Comparison of ENCODE assay signal across 1 cellular context in the genomic region with DNA sequence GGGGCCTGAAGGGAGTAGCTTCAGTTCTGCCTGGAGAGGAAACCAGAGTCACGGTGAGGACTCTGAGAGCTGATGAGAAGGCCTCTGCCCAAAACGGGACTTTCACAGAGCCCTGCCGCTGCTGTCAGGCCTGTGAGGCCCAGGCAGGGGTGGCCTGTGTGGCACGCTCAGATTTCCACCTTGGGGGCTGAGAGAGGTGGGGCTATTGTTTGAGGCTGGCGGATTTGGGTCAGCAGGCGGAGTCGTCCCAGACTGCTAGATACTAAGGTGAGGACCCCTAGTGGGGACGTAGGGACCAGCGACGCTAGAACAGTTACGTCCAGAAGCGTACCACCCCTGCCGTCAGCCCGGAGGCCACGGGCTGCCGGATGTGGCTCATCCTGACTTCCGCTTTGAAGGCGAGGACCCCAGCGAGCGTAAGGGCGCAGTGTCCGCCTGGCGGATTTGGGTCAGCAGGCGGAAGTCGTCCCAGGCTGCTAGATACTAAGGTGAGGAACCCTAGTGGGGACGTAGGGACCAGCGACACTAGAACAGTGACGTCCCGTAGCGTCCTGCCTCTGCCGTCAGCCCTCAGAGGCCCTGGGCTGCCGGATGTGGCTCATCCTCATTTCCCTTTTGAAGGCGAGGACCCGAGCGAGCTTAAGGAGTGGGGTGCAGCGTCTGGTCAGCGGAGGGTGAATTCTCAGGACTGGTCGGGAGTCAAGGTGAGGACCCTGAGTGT.
TF ChIP-seq lines count a peak whose summit lies in the region.

A gene with protein sequence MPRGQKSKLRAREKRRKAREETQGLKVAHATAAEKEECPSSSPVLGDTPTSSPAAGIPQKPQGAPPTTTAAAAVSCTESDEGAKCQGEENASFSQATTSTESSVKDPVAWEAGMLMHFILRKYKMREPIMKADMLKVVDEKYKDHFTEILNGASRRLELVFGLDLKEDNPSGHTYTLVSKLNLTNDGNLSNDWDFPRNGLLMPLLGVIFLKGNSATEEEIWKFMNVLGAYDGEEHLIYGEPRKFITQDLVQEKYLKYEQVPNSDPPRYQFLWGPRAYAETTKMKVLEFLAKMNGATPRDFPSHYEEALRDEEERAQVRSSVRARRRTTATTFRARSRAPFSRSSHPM (plus strand): TSS at position 378 of the 721 bp plus-strand sequence. CDS start 3,348 bp downstream, outside the sequence.

TF ChIP-seq in K562, 482 proteins besides CTCF, POLR2A, EP300 and RAD21 (continued from another document and continues in another):
- TF ChIP-seq FOXP4 (CRISPR knock-in tag; IDR thresholded peaks at IDR 0.05; ENCODE audit: borderline replicate concordance) (no peak), ZNF174 (CRISPR knock-in tag; IDR thresholded peaks at IDR 0.05) (no peak), ZFP91 (CRISPR knock-in tag; IDR thresholded peaks at IDR 0.05) (no peak), TFAP4 (CRISPR knock-in tag; IDR thresholded peaks at IDR 0.05; ENCODE audit: borderline replicate concordance) (peak; percentile 80), ZNF239 (CRISPR knock-in tag; IDR thresholded peaks at IDR 0.05) (no peak), CREB1 (IDR thresholded peaks at IDR 0.05) (peak; percentile 91), CREB1 (CRISPR knock-in tag; IDR thresholded peaks at IDR 0.05) (peak; percentile 91), SNRNP70 (optimal IDR thresholded peaks at IDR 0.05; ENCODE audit: low read depth, low read length) (no peak), MTA3 (IDR thresholded peaks at IDR 0.05; ENCODE audit: borderline replicate concordance) (0 out of 2 replicates have a peak, but pooled peaks have one; percentile 63), SNAPC5 (CRISPR knock-in tag; IDR thresholded peaks at IDR 0.05) (no peak), ASH1L (IDR thresholded peaks at IDR 0.05; ENCODE audit: borderline replicate concordance, low read depth, partially characterized antibody) (no peak), SMARCC2 (IDR thresholded peaks at IDR 0.05; ENCODE audit: low read depth) (no peak), EGR1 (conservative IDR thresholded peaks at IDR 0.05) (peak; percentile 58; the same call in 1 of the 2 replicates), ZBTB11 (CRISPR knock-in tag; IDR thresholded peaks at IDR 0.05) (peak in 2 of 3 experiments; percentile 73 to 87; a peak in 4 of 6 replicates), ZNF76 (CRISPR knock-in tag; IDR thresholded peaks at IDR 0.05; ENCODE audit: borderline replicate concordance) (no peak), KDM4B (IDR thresholded peaks at IDR 0.05; ENCODE audit: borderline replicate concordance in 2 of 2, low read depth in 1 of 2) (no peak), ZFX (CRISPR knock-in tag; IDR thresholded peaks at IDR 0.05) (peak; percentile 49; the same call in 1 of the 2 replicates), STAT5B (CRISPR knock-in tag; IDR thresholded peaks at IDR 0.05) (no peak), POLR2B (IDR thresholded peaks at IDR 0.05; ENCODE audit: low read depth, partially characterized antibody) (peak; percentile 48), ATF1 (CRISPR knock-in tag; IDR thresholded peaks at IDR 0.05) (peak; percentile 31; the same call in 1 of the 2 replicates), ATF1 (tag; IDR thresholded peaks at IDR 0.05) (peak; percentile 91), SUPT5H (IDR thresholded peaks at IDR 0.05) (peak; percentile 54), KAT7 (CRISPR knock-in tag; IDR thresholded peaks at IDR 0.05; ENCODE audit: borderline replicate concordance) (no peak), SPI1 (IDR thresholded peaks at IDR 0.05; ENCODE audit: borderline replicate concordance, low read depth, low read length) (peak; percentile 73; the same call in 1 of the 2 replicates), NCOA6 (IDR thresholded peaks at IDR 0.05) (peak; percentile 78; the same call in 1 of the 2 replicates), NR2C2 (CRISPR knock-in tag; IDR thresholded peaks at IDR 0.05) (no peak; the same call in 1 of the 2 replicates), NR2C2 (tag; IDR thresholded peaks at IDR 0.05) (peak; percentile 61; the same call in 1 of the 2 replicates), SP1 (CRISPR knock-in tag; IDR thresholded peaks at IDR 0.05) (0 out of 2 replicates have a peak, but pooled peaks have one; percentile 22), HCFC1 (IDR thresholded peaks at IDR 0.05; ENCODE audit: low read depth, low read length) (peak; percentile 56), HBP1 (CRISPR knock-in tag; IDR thresholded peaks at IDR 0.05) (no peak)
- TF ChIP-seq, protein P1, sequence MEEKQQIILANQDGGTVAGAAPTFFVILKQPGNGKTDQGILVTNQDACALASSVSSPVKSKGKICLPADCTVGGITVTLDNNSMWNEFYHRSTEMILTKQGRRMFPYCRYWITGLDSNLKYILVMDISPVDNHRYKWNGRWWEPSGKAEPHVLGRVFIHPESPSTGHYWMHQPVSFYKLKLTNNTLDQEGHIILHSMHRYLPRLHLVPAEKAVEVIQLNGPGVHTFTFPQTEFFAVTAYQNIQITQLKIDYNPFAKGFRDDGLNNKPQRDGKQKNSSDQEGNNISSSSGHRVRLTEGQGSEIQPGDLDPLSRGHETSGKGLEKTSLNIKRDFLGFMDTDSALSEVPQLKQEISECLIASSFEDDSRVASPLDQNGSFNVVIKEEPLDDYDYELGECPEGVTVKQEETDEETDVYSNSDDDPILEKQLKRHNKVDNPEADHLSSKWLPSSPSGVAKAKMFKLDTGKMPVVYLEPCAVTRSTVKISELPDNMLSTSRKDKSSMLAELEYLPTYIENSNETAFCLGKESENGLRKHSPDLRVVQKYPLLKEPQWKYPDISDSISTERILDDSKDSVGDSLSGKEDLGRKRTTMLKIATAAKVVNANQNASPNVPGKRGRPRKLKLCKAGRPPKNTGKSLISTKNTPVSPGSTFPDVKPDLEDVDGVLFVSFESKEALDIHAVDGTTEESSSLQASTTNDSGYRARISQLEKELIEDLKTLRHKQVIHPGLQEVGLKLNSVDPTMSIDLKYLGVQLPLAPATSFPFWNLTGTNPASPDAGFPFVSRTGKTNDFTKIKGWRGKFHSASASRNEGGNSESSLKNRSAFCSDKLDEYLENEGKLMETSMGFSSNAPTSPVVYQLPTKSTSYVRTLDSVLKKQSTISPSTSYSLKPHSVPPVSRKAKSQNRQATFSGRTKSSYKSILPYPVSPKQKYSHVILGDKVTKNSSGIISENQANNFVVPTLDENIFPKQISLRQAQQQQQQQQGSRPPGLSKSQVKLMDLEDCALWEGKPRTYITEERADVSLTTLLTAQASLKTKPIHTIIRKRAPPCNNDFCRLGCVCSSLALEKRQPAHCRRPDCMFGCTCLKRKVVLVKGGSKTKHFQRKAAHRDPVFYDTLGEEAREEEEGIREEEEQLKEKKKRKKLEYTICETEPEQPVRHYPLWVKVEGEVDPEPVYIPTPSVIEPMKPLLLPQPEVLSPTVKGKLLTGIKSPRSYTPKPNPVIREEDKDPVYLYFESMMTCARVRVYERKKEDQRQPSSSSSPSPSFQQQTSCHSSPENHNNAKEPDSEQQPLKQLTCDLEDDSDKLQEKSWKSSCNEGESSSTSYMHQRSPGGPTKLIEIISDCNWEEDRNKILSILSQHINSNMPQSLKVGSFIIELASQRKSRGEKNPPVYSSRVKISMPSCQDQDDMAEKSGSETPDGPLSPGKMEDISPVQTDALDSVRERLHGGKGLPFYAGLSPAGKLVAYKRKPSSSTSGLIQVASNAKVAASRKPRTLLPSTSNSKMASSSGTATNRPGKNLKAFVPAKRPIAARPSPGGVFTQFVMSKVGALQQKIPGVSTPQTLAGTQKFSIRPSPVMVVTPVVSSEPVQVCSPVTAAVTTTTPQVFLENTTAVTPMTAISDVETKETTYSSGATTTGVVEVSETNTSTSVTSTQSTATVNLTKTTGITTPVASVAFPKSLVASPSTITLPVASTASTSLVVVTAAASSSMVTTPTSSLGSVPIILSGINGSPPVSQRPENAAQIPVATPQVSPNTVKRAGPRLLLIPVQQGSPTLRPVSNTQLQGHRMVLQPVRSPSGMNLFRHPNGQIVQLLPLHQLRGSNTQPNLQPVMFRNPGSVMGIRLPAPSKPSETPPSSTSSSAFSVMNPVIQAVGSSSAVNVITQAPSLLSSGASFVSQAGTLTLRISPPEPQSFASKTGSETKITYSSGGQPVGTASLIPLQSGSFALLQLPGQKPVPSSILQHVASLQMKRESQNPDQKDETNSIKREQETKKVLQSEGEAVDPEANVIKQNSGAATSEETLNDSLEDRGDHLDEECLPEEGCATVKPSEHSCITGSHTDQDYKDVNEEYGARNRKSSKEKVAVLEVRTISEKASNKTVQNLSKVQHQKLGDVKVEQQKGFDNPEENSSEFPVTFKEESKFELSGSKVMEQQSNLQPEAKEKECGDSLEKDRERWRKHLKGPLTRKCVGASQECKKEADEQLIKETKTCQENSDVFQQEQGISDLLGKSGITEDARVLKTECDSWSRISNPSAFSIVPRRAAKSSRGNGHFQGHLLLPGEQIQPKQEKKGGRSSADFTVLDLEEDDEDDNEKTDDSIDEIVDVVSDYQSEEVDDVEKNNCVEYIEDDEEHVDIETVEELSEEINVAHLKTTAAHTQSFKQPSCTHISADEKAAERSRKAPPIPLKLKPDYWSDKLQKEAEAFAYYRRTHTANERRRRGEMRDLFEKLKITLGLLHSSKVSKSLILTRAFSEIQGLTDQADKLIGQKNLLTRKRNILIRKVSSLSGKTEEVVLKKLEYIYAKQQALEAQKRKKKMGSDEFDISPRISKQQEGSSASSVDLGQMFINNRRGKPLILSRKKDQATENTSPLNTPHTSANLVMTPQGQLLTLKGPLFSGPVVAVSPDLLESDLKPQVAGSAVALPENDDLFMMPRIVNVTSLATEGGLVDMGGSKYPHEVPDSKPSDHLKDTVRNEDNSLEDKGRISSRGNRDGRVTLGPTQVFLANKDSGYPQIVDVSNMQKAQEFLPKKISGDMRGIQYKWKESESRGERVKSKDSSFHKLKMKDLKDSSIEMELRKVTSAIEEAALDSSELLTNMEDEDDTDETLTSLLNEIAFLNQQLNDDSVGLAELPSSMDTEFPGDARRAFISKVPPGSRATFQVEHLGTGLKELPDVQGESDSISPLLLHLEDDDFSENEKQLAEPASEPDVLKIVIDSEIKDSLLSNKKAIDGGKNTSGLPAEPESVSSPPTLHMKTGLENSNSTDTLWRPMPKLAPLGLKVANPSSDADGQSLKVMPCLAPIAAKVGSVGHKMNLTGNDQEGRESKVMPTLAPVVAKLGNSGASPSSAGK (IDR thresholded peaks at IDR 0.05): peak; percentile 86
